ENCODE assay signal across 16 cellular contexts in genomic region chr6:12584631-12585405, GRCh38.
A peak's percentile ranks its signal among the peaks of the same experiment; 100 is the strongest.
DNase-seq lines count a peak whose midpoint lies in the region; ATAC-seq and TF ChIP-seq lines count a peak whose summit lies in the region.
"Had no signal": no experiment of that assay in that cellular context is flagged by ENCODE, and none has a peak within 500 bp of the region (broad histone marks: within the 10 kb centered on the region; RNA-seq: fewer than 3 reads in every experiment).

No MANE protein-coding gene starts in this region.

- no peak overlapping the region for H3K27ac Mint-ChIP-seq in Calu3 (ENCODE audit: unreplicated experiment)

- ATAC-seq in left ventricle myocardium superior (peak; percentile 77), aorta (ENCODE audit: low FRiP score) (peak; percentile 26)

- DNase-seq in dermis microvascular lymphatic vessel endothelial cell (ENCODE audit: low read depth in 2 of 2) (peak; percentile 100), left ventricle myocardium superior (no peak), mucosa of gallbladder (ENCODE audit: low spot score) (peak; percentile 35), aorta (no peak), GM20000 (ENCODE audit: low spot score) (no peak), Calu3 (no peak), mesenteric fat pad (ENCODE audit: low spot score) (no peak)
- DNase-seq: activated CD4-positive, alpha-beta T cell treated with anti-CD3 and anti-CD28 coated beads for 4 hours; activated naive CD4-positive, alpha-beta T cell treated with Interleukin-2 at 50 U/mL for 16 hours; DMS153; KG1; NCI-H1417 treated with DMSO at 0.1 percent for 48 hours; NK-92 treated with Interleukin-12 subunit alpha and Interleukin-12 subunit beta, amount 100 ng/mL, for 24 hours; SIG-M5; substantia nigra had no signal

- CTCF ChIA-PET in Calu3 (lab: Charles Lee), result no interaction called here

- peaks cover 10% of the 10 kb centered on the region for H3K4me1 Mint-ChIP-seq in Calu3 (ENCODE audit: low read depth, unreplicated experiment)

- H3K27me3 Mint-ChIP-seq in Calu3 (ENCODE audit: unreplicated experiment), result no peaks in the 10 kb centered on the region

- H3K4me3 Mint-ChIP-seq in Calu3 (ENCODE audit: low read depth, unreplicated experiment), result no peak overlapping the region

- H3K36me3 ChIP-seq in aorta (ENCODE audit: control insufficient read depth in 1 of 2, insufficient read depth in 2 of 2, low read length in 1 of 2), result no peaks in the 10 kb centered on the region
- H3K36me3 ChIP-seq: BLaER1 treated with 17β-estradiol and CSF1 and Interleukin-3, amounts not matched to agents 10 nM and 100 nM had no signal

- 82 to 84% methylated on average over 14 of the region's 14 CpGs for WGBS in aorta, 2 donors

- no peaks in the 10 kb centered on the region for H3K27me3 ChIP-seq in aorta (ENCODE audit: control insufficient read depth in 1 of 2, insufficient read depth in 2 of 2, low read length in 1 of 2)
- H3K27me3 ChIP-seq: BLaER1 treated with 17β-estradiol and CSF1 and Interleukin-3, amounts not matched to agents 10 nM and 100 nM had no signal

- H3K27ac ChIP-seq in aorta (ENCODE audit: low read depth in 1 of 2, low read length in 2 of 2), result no peak overlapping the region
- H3K27ac ChIP-seq: BLaER1 treated with 17β-estradiol and CSF1 and Interleukin-3, amounts not matched to agents 10 nM and 100 nM had no signal

- H3K36me3 Mint-ChIP-seq in Calu3 (ENCODE audit: insufficient read depth, unreplicated experiment), result no peaks in the 10 kb centered on the region

- H3K4me3 ChIP-seq in aorta (ENCODE audit: low read length in 2 of 2), result no peak overlapping the region
- H3K4me3 ChIP-seq: BLaER1 treated with 17β-estradiol and CSF1 and Interleukin-3, amounts not matched to agents 10 nM and 100 nM had no signal

- TF ChIP-seq CTCF in GM20000 (IDR thresholded peaks at IDR 0.05; ENCODE audit: extremely low read depth, missing control alignments), result no peak
- no peak for TF ChIP-seq CTCF in Calu3 (IDR thresholded peaks at IDR 0.05; ENCODE audit: unreplicated experiment)

- no peaks in the 10 kb centered on the region for H3K4me1 ChIP-seq in aorta (ENCODE audit: control insufficient read depth in 1 of 2, insufficient read depth in 2 of 2, low read length in 2 of 2)

- H3K9me3 ChIP-seq in aorta (ENCODE audit: control insufficient read depth, low read length), result no peaks in the 10 kb centered on the region
- H3K9me3 ChIP-seq: BLaER1 treated with 17β-estradiol and CSF1 and Interleukin-3, amounts not matched to agents 10 nM and 100 nM had no signal

- intact Hi-C loops in left ventricle myocardium superior (cut with micrococcal nuclease) (no loop called here), aorta (cut with DNase I) (no loop called here), Calu3 (cut with micrococcal nuclease; ENCODE audit: unreplicated experiment) (no loop called here)

- H3K9me3 Mint-ChIP-seq in Calu3 (ENCODE audit: low read depth, unreplicated experiment), result no peaks in the 10 kb centered on the region

- BruUV-seq in Calu3 (replicated peaks; lab: Mats Ljungman, UMichigan), result no TSS peak

Comparison
In these comparisons a context has a peak if more than half of its experiments do, and no peak if none do; other contexts are left out.
1. DNase-seq: peak in dermis microvascular lymphatic vessel endothelial cell (2 of 2) and mucosa of gallbladder (single experiment); none in left ventricle myocardium superior (single experiment), aorta (0 of 2), GM20000 (single experiment), Calu3 (single experiment) and mesenteric fat pad (single experiment).